10 cellular contexts compared by ENCODE assay signal in the genomic region with DNA sequence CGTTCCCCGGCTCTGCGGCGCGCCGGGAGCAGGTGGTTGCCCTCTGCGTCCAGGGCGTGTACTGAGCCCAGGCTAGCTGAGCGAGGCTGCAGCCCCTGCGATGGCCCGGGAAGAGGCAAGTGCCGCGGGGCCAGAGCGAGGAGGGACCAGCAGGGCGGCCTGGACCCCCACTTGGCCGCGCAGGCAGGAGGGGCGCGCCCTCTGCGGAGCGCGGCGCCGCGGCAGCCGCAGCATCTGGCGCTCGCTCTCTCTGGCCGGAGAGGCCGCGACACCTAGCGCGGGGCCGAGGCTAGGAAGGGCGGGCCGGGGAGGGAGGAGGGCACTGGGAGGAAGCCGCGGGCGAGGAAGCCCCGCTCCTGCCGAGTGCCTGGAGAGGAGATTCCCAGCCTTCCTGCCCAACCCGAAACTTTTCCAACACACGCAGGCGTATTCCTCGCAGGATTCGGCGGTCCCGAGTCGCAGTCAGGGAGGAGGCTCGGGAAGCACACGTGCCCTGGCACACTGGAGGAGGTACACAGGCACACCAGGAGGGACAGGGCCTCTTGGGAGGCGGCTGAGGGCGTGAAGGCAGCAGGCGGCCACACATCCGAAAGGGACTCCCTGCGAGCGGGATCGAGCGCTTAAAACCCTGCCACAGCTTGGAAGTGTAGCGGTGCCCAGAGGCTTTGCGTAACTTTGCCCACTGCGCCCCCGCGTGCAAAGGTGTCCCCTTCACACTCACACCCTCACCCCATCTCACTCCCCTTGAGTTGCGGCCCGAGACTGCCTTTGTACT. TPM values are rescaled to one million over a fixed set of nuclear protein-coding genes. Genes with fewer than 3 reads are reported as not detected.
A peak's percentile ranks its signal among the peaks of the same experiment; 100 is the strongest.
DNase-seq lines count a peak whose midpoint lies in the region; ATAC-seq, FAIRE-seq and TF ChIP-seq lines count a peak whose summit lies in the region.
"Had no signal": no experiment of that assay in that cellular context is flagged by ENCODE, and none has a peak within 500 bp of the region (broad histone marks: within the 10 kb centered on the region; RNA-seq: fewer than 3 reads in every experiment).

No MANE protein-coding gene starts in this region.

- TF ChIP-seq POLR2A in adrenal gland (IDR thresholded peaks at IDR 0.05) = no peak
- no peak for TF ChIP-seq POLR2A in suprapubic skin (IDR thresholded peaks at IDR 0.05)

- DNase-seq in NCI-H2196 (lab: John Stamatoyannopoulos, UW; ENCODE audit: unreplicated experiment) = peak; percentile 61
- DNase-seq in NCI-H2196 treated with DMSO at 0.1 percent for 48 hours (lab: John Stamatoyannopoulos, UW; ENCODE audit: unreplicated experiment) = no peak
- DNase-seq in adrenal gland = peak in 5 of 7 donors; percentile 47 to 56 (median 50)
- DNase-seq in keratinocyte (ENCODE audit: low read depth, low spot score) = no peak
- no peak for DNase-seq in suprapubic skin (ENCODE audit: low spot score in 2 of 2)
- DNase-seq in omental fat pad (ENCODE audit: low spot score) = no peak
- DNase-seq in Calu3 = no peak
- DNase-seq: cortex of kidney had no signal

- H3K9me3 Mint-ChIP-seq in Calu3 (ENCODE audit: low read depth, unreplicated experiment) = peaks cover 3% of the 10 kb centered on the region

- H3K27me3 ChIP-seq in adrenal gland (peaks cover 7% of the 10 kb centered on the region), keratinocyte (ENCODE audit: control insufficient read depth, extremely low read depth, insufficient read depth, low read length) (peaks cover 73% of the 10 kb centered on the region), suprapubic skin (peaks cover 89% of the 10 kb centered on the region)

- ATAC-seq in omental fat pad (ENCODE audit: low FRiP score) = no peak
- no peak for ATAC-seq in GM21717 (IDR thresholded peaks at IDR 0.05; ENCODE audit: unreplicated experiment)

- H3K9ac ChIP-seq in keratinocyte (ENCODE audit: control insufficient read depth, extremely low read depth, insufficient read depth, low read length) = no peak overlapping the region

- no TSS peak for BruUV-seq in Calu3 (replicated peaks; lab: Mats Ljungman, UMichigan)

- H3K4me3 ChIP-seq in adrenal gland (peak overlapping the region in 2 of 4 donors; percentile 21 to 55), keratinocyte (ENCODE audit: control insufficient read depth in 2 of 3, extremely low read depth in 1 of 3, insufficient read depth in 2 of 3, low read depth in 1 of 3, low read length in 3 of 3) (peak overlapping the region in 1 of 3 experiments; percentile 40), suprapubic skin (peak overlapping the region; percentile 44)

- H3K9me3 ChIP-seq in adrenal gland (replicated peaks in 1 of 3) (no peaks in the 10 kb centered on the region), keratinocyte (ENCODE audit: control insufficient read depth, low read depth, low read length) (no peaks in the 10 kb centered on the region), suprapubic skin (no peaks in the 10 kb centered on the region)

- TF ChIP-seq CTCF in adrenal gland (IDR thresholded peaks at IDR 0.05) = peak in 1 of 6 experiments; percentile 12
- no peak for TF ChIP-seq CTCF in keratinocyte (optimal IDR thresholded peaks at IDR 0.05 in 1 of 3, IDR thresholded peaks at IDR 0.05 in 1 of 3, conservative IDR thresholded peaks at IDR 0.05 in 1 of 3; ENCODE audit: extremely low read depth in 1 of 3, insufficient read depth in 2 of 3, low read length in 3 of 3)
- TF ChIP-seq CTCF in suprapubic skin (IDR thresholded peaks at IDR 0.05) = no peak
- no peak for TF ChIP-seq CTCF in omental fat pad (IDR thresholded peaks at IDR 0.05)
- TF ChIP-seq CTCF in Calu3 (IDR thresholded peaks at IDR 0.05; ENCODE audit: unreplicated experiment) = no peak

- no peaks in the 10 kb centered on the region for H3K79me2 ChIP-seq in keratinocyte (ENCODE audit: control insufficient read depth, insufficient read depth, low read length)

- H4K20me1 ChIP-seq in keratinocyte (ENCODE audit: control insufficient read depth, extremely low read depth, insufficient read depth, low read length) = no peaks in the 10 kb centered on the region

- no peaks in the 10 kb centered on the region for H3K9me1 ChIP-seq in keratinocyte (ENCODE audit: control insufficient read depth, extremely low read depth, insufficient read depth, low read length)

- TF ChIP-seq EP300 in suprapubic skin (IDR thresholded peaks at IDR 0.05) = no peak

- H3K27ac Mint-ChIP-seq in Calu3 (ENCODE audit: unreplicated experiment) = no peak overlapping the region
- H3K27ac Mint-ChIP-seq: T-helper 1 cell treated with Interleukin-12 subunit alpha and Interleukin-12 subunit beta and Interleukin-4 antibody, amounts not matched to agents 30 μg/mL and 1 μg/mL, for 36 hours had no signal

- H2AFZ ChIP-seq in keratinocyte (ENCODE audit: control insufficient read depth, low read length) = peak overlapping the region; percentile 27

- H3K27me3 Mint-ChIP-seq in Calu3 (ENCODE audit: unreplicated experiment) = peaks cover 100% of the 10 kb centered on the region

- intact Hi-C loops in adrenal gland (cut with DNase I) (loop anchor here (5.0 to 10.0 kb wide), 2 partner anchors 132 to 139 kb away; no protein-coding TSS in a partner anchor), Calu3 (cut with micrococcal nuclease; ENCODE audit: unreplicated experiment) (no loop called here)

- peak overlapping the region; percentile 45 for H3K4me2 ChIP-seq in keratinocyte (ENCODE audit: control insufficient read depth, extremely low read depth, insufficient read depth, low read depth, low read length)

- peaks cover 1% of the 10 kb centered on the region for H3K4me1 Mint-ChIP-seq in Calu3 (ENCODE audit: low read depth, unreplicated experiment)

- CTCF ChIA-PET in Calu3 (lab: Charles Lee) = no interaction called here

- no peak for FAIRE-seq in keratinocyte (lab: Jason Lieb, UNC)

- dilution Hi-C loops in keratinocyte (cut with MboI; ENCODE audit: extremely low pct_ligation_motif_present, low sequenced_read_pairs) = no loop called here

- H3K36me3 Mint-ChIP-seq in Calu3 (ENCODE audit: insufficient read depth, unreplicated experiment) = peaks cover 9% of the 10 kb centered on the region

- peak overlapping the region in 1 of 5 donors; percentile 34 for H3K27ac ChIP-seq in adrenal gland
- H3K27ac ChIP-seq in keratinocyte (ENCODE audit: control insufficient read depth, insufficient read depth, low read length) = no peak overlapping the region
- H3K27ac ChIP-seq in suprapubic skin = no peak overlapping the region

- H3K36me3 ChIP-seq in adrenal gland (replicated peaks in 1 of 2) (no peaks in the 10 kb centered on the region), keratinocyte (ENCODE audit: control insufficient read depth in 2 of 2, extremely low read depth in 1 of 2, insufficient read depth in 2 of 2, low read length in 2 of 2) (no peaks in the 10 kb centered on the region), suprapubic skin (no peaks in the 10 kb centered on the region)

- 4 to 20% (median 8%) methylated on average over 1 to 66 of the region's 66 CpGs for WGBS in adrenal gland, 4 donors
- WGBS in suprapubic skin = 13% methylated on average over 8 of the region's 66 CpGs

- H3K4me3 Mint-ChIP-seq in Calu3 (ENCODE audit: low read depth, unreplicated experiment) = no peak overlapping the region
- H3K4me3 Mint-ChIP-seq: T-helper 1 cell treated with Interleukin-12 subunit alpha and Interleukin-12 subunit beta and Interleukin-4 antibody, amounts not matched to agents 30 μg/mL and 1 μg/mL, for 36 hours had no signal

- H3K4me1 ChIP-seq in adrenal gland (replicated peaks in 1 of 2) (peaks cover 0 to 27% of the 10 kb centered on the region in 2 donors), keratinocyte (ENCODE audit: control insufficient read depth, extremely low read depth, insufficient read depth, low read length) (peaks cover 3% of the 10 kb centered on the region), suprapubic skin (peaks cover 39% of the 10 kb centered on the region)

RNA-seq across cellular contexts. Expression of gene PROX1, which starts 4.8 kb away (rescaled TPM):
- total RNA-seq in adrenal gland (10 to 100 TPM; 16.1 to 91.7 (median 34.5) TPM), suprapubic skin (1 to 10 TPM in 3 of 4 donors, under 1 TPM in 1; 0.68 to 1.9 (median 1.3) TPM), omental fat pad (1 to 10 TPM in 3 of 4 donors, under 1 TPM in 1; 0.96 to 8.4 (median 4.6) TPM), Calu3 (2022) (0.29 and 0.40 TPM in 2 replicates)
- polyA plus RNA-seq in adrenal gland (10 to 100 TPM in 1 of 3 donors, 1 to 10 TPM in 2; 2.6 to 13.5 (median 6.8) TPM), keratinocyte (0.20 to 0.31 TPM (median 0.24 TPM) in 3 replicates)
- polyA plus RNA-seq in keratinocyte (2011; ENCODE audit: low read depth) = 0.70 TPM
- polyA plus RNA-seq in keratinocyte (2011; cell fraction: cytosol; rRNA removed) = 0.14 and 0.39 TPM in 2 replicates
- polyA plus RNA-seq in keratinocyte (2011; cell fraction: nucleus; rRNA removed) = 1.5 TPM in 2 replicates
- 0.17 and 0.45 TPM in 2 replicates for polyA plus RNA-seq in keratinocyte (2012; ENCODE audit: low replicate concordance)
- polyA minus RNA-seq in keratinocyte = 0.16 to 2.8 TPM (median 2.5 TPM) in 3 replicates
- 0.38 TPM for polyA minus RNA-seq in keratinocyte (2011; cell fraction: cytosol; rRNA and poly(A)+ RNA removed)
- 0.42 and 0.93 TPM in 2 replicates for polyA minus RNA-seq in keratinocyte (2011; cell fraction: nucleus; rRNA and poly(A)+ RNA removed)

Comparison
In these comparisons a context has a peak if more than half of its experiments do, and no peak if none do; other contexts are left out.
1. DNase-seq: peak in NCI-H2196 (single experiment) and adrenal gland (5 of 7); none in NCI-H2196 treated with DMSO at 0.1 percent for 48 hours (single experiment), keratinocyte (single experiment), suprapubic skin (0 of 2), omental fat pad (single experiment) and Calu3 (single experiment).